7 cellular contexts compared by ENCODE assay signal in the genomic region with DNA sequence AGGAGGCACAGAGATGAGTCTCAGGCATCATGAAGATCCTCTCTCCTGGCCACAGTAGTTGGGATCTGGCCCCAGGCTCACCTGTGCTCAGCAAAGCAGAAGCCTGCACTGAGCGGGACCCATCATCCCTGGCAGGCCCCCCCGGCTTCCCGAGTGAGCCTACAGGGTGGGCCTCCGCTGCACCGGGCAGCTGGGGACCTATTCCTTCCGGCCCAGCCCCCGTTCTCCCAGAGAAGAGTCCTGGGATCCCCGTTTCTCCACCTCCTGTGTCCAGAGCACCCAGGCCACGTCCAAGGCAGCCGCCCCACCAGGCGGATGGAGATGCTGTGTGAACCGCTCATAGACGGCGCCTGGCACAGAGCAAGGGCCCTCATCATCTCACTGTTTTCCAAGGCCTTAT. TPM values are rescaled to one million over a fixed set of nuclear protein-coding genes. Genes with fewer than 3 reads are reported as not detected.
"Had no signal": no experiment of that assay in that cellular context is flagged by ENCODE, and none has a peak within 500 bp of the region (broad histone marks: within the 10 kb centered on the region; RNA-seq: fewer than 3 reads in every experiment).

No MANE protein-coding gene starts in this region.

- H3K9ac ChIP-seq: GM23248 had no signal

- H3K9me3 ChIP-seq: HAP-1 had no signal

- DNase-seq: GM23248, GOT3, H7, HFFc6, IMR-90 had no signal

- H3K4me1 ChIP-seq: HAP-1 had no signal

- H3K27ac Mint-ChIP-seq: HFFc6 had no signal

- ATAC-seq: HCT116 had no signal

- H3K4me3 Mint-ChIP-seq: HFFc6 had no signal

- H3K36me3 ChIP-seq: HAP-1 had no signal

- H3K4me3 ChIP-seq: GM23248, HAP-1 had no signal

- H2AFZ ChIP-seq: GM23248 had no signal

- H3K9me3 Mint-ChIP-seq: HFFc6 had no signal

- H3K27ac ChIP-seq: GM23248 had no signal

RNA-seq across cellular contexts. Expression of gene ANO1, which starts 52.5 kb away (rescaled TPM):
- total RNA-seq: HFFc6 had no signal
- polyA plus RNA-seq: GM23248 had no signal
